Comparison of ENCODE assay signal across 26 cellular contexts in the genomic region with DNA sequence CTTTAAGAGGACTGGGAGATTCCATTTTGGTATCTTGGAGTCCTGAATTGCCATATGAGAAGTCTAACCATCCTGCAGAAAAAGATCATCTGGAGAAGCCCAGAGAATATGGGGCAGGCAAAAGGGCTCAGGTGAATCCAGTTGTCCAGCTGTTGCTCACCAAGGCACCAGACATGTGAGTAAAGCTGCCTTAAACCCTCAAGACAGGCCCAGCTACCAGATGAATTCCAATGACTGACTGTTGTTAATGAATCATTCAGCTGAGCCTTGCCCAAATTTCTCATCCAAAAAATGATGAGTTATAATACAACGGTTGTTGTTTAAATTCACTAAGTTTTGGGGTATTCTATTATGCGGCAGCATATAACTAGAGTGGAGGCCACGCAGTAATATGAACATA. TPM values are rescaled to one million over a fixed set of nuclear protein-coding genes. Genes with fewer than 3 reads are reported as not detected.
"Had no signal": no experiment of that assay in that cellular context is flagged by ENCODE, and none has a peak within 500 bp of the region (broad histone marks: within the 10 kb centered on the region; RNA-seq: fewer than 3 reads in every experiment).

No MANE protein-coding gene starts in this region.

- H3K27ac ChIP-seq: esophagus muscularis mucosa, neutrophil, pancreas, psoas muscle, right atrium auricular region, testis, uterus, VCaP had no signal

- H3K27me3 ChIP-seq: esophagus muscularis mucosa, neutrophil, pancreas, right atrium auricular region, testis, uterus had no signal

- DNase-seq: activated CD4-positive, alpha-beta memory T cell treated with anti-CD3 and anti-CD28 coated beads, Interleukin-2, amount 10 ng/mL, durations not matched to agents 7 days and 5 days; activated CD4-positive, alpha-beta T cell treated with anti-CD3 and anti-CD28 coated beads, Interleukin-2, amount 10 ng/mL, durations not matched to agents 24 days and 14 days; activated effector memory CD4-positive, alpha-beta T cell treated with Interleukin-2 at 50 U/mL for 16 hours; activated naive CD4-positive, alpha-beta T cell treated with anti-CD3 and anti-CD28 coated beads, Interleukin-2, amount 10 ng/mL, durations not matched to agents 7 days and 5 days; activated T-cell treated with anti-CD3 and anti-CD28 coated beads, Interleukin-2, amount 50 U/mL, for 72 hours; amygdala; effector CD8-positive, alpha-beta T cell; immature natural killer cell; left cardiac atrium; pancreas; psoas muscle; stimulated activated CD4-positive, alpha-beta T cell treated with anti-CD3 and anti-CD28 coated beads, Interleukin-12 subunit alpha, Interleukin-12 subunit beta, amount 100 ng/mL, for 4 hours; testis; uterus had no signal

- H3K9me3 ChIP-seq: esophagus muscularis mucosa, neutrophil, pancreas, psoas muscle, right atrium auricular region, testis, uterus had no signal

- H3K4me3 ChIP-seq: esophagus muscularis mucosa, pancreas, psoas muscle, right atrium auricular region, testis, uterus had no signal

- H3K4me1 ChIP-seq: esophagus muscularis mucosa, pancreas, psoas muscle, right atrium auricular region, testis, uterus had no signal

- H3K36me3 ChIP-seq: esophagus muscularis mucosa, neutrophil, pancreas, right atrium auricular region, uterus had no signal

- ATAC-seq: activated CD4-positive, CD25-positive, alpha-beta regulatory T cell treated with anti-CD3 and anti-CD28 coated beads, Interleukin-2, amount 50 U/mL, for 24 hours; activated T-cell treated with anti-CD3 and anti-CD28 coated beads, Interleukin-2, amount 50 U/mL, for 72 hours; left cardiac atrium; pancreas; psoas muscle; stimulated activated memory B cell treated with anti-CD40 and anti-IgM and Interleukin-4, amounts not matched to agents 10 μg/mL and 1 μg/mL and 100 μg/mL, for 72 hours had no signal

RNA-seq across cellular contexts. Expression of a gene that starts 22.0 kb away (rescaled TPM):
- total RNA-seq: activated CD4-positive, alpha-beta memory T cell treated with anti-CD3 and anti-CD28 coated beads, Interleukin-2, amount 10 ng/mL, durations not matched to agents 7 days and 5 days; activated CD4-positive, alpha-beta T cell treated with anti-CD3 and anti-CD28 coated beads, Interleukin-2, amount 10 ng/mL, durations not matched to agents 24 days and 14 days; activated T-cell treated with anti-CD3 and anti-CD28 coated beads, Interleukin-2, amount 50 U/mL, for 72 hours; cardiac septum; fibroblast of villous mesenchyme; glomerular endothelial cell; left cardiac atrium; skeletal muscle tissue; T-helper 2 cell treated with Interferon-gamma antibody and Interleukin-4, amounts not matched to agents 100 ng/mL and 5 ng/mL, for 36 hours had no signal
- polyA plus RNA-seq: immature natural killer cell, liver had no signal
